ENCODE assay signal across 1 cellular context in the genomic region with DNA sequence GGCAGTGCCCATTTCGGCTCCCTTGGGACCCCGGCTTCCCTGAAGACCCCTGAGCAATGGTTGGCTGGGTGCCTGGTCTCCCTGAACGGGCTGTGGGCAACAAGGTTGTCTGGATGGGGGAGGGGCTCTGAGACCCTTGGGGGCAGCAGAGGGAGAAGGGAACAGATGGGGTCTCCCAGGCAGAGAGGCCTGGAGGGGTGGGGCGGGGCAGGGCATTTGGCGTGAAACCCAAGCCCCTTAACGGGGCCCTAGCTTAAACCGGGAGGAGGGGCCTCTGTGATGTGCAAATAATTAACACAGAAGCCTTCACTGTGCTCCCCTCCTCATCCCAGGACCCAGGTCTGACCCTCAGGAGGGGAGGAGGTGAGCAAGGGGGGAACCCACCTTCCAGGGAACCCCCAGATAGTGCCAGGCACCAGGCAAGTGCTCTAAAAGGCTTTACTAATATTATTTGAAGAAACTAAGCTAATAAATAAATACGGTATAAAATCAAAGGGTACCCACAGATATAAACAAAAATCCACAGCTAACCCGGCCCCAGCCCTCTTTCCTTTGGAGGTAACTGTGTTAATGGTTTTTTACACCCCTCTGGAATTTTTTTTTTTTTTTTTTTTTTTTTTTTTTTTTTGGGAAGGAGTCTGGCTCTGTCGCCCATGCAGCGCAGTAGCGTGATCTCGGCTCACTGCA.
TF ChIP-seq lines count a peak whose summit lies in the region.

No MANE protein-coding gene starts in this region.

TF ChIP-seq in K562, 482 proteins besides CTCF, POLR2A, EP300 and RAD21:
- TF ChIP-seq POLR2G (IDR thresholded peaks at IDR 0.05; ENCODE audit: low read depth, low read length) (peak; percentile 37; the same call in 1 of the 2 replicates), CREBBP (IDR thresholded peaks at IDR 0.05; ENCODE audit: low read depth, low read length) (no peak), ZBTB7A (IDR thresholded peaks at IDR 0.05; ENCODE audit: borderline replicate concordance, control insufficient read depth, low read depth, low read length) (peak; percentile 66)
- TF ChIP-seq, protein P1, sequence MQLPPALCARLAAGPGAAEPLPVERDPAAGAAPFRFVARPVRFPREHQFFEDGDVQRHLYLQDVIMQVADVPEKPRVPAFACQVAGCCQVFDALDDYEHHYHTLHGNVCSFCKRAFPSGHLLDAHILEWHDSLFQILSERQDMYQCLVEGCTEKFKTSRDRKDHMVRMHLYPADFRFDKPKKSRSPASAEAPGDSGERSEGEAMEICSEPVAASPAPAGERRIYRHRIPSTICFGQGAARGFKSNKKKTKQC (CRISPR knock-in tag; IDR thresholded peaks at IDR 0.05) = no peak
